ENCODE assay signal across 1 cellular context in genomic region chr15:57521503-57521902, GRCh38.
TF ChIP-seq lines count a peak whose summit lies in the region.

No MANE protein-coding gene starts in this region.

TF ChIP-seq in GM23338, 12 proteins besides CTCF, POLR2A, EP300 and RAD21 (continued from another document):
- TF ChIP-seq ETS1 (IDR thresholded peaks at IDR 0.05) (no peak), EZH2phosphoT487 (IDR thresholded peaks at IDR 0.05; ENCODE audit: unreplicated experiment) (no peak), STAT1 (IDR thresholded peaks at IDR 0.05; ENCODE audit: unreplicated experiment) (no peak), JUNB (IDR thresholded peaks at IDR 0.05; ENCODE audit: unreplicated experiment) (no peak), NANOG (IDR thresholded peaks at IDR 0.05; ENCODE audit: borderline replicate concordance) (no peak), REST (IDR thresholded peaks at IDR 0.05; ENCODE audit: unreplicated experiment) (no peak), EZH2 (IDR thresholded peaks at IDR 0.05; ENCODE audit: low read depth, unreplicated experiment) (no peak), ZNF114 (CRISPR knock-in tag; IDR thresholded peaks at IDR 0.05) (no peak)
